ENCODE assay signal across 8 cellular contexts in genomic region chr5:127564002-127564769, GRCh38. TPM values are rescaled to one million over a fixed set of nuclear protein-coding genes. Genes with fewer than 3 reads are reported as not detected.
DNase-seq lines count a peak whose midpoint lies in the region; ATAC-seq lines count a peak whose summit lies in the region.

No MANE protein-coding gene starts in this region.

- peak; percentile 32 for DNase-seq in AG08396 (ENCODE audit: low spot score)
- peak; percentile 48 for DNase-seq in NCI-H2029 (lab: John Stamatoyannopoulos, UW)
- peak; percentile 24 for DNase-seq in T-helper 2 cell treated with Interferon-gamma antibody and Interleukin-4, amounts not matched to agents 5 μg/mL and 100 μg/mL, for 36 hours (ENCODE audit: low spot score)
- peak; percentile 80 for DNase-seq in dermis blood vessel endothelial cell
- DNase-seq in medulla oblongata (ENCODE audit: extremely low spot score): peak; percentile 86
- DNase-seq in stimulated activated naive B cell treated with anti-CD40 and anti-IgM and Interleukin-4, amounts not matched to agents 10 μg/mL and 1 μg/mL and 100 μg/mL, for 72 hours: peak; percentile 39

- H3K36me3 Mint-ChIP-seq in T-helper 2 cell treated with Interferon-gamma antibody and Interleukin-4, amounts not matched to agents 5 μg/mL and 100 μg/mL, for 36 hours (ENCODE audit: low read depth): no peaks in the 10 kb centered on the region
- peaks cover under 1 to 2% of the 10 kb centered on the region in 2 donors for H3K36me3 Mint-ChIP-seq in stimulated activated naive B cell treated with anti-CD40 and anti-IgM and Interleukin-4, amounts not matched to agents 10 μg/mL and 1 μg/mL and 100 μg/mL, for 72 hours

- peaks cover 8% of the 10 kb centered on the region for H3K4me1 Mint-ChIP-seq in T-helper 2 cell treated with Interferon-gamma antibody and Interleukin-4, amounts not matched to agents 5 μg/mL and 100 μg/mL, for 36 hours (ENCODE audit: low read depth)
- H3K4me1 Mint-ChIP-seq in stimulated activated naive B cell treated with anti-CD40 and anti-IgM and Interleukin-4, amounts not matched to agents 10 μg/mL and 1 μg/mL and 100 μg/mL, for 72 hours: peaks cover 10 to 31% of the 10 kb centered on the region in 2 donors

- no peak overlapping the region for H3K4me3 Mint-ChIP-seq in T-helper 2 cell treated with Interferon-gamma antibody and Interleukin-4, amounts not matched to agents 5 μg/mL and 100 μg/mL, for 36 hours
- no peak overlapping the region for H3K4me3 Mint-ChIP-seq in stimulated activated naive B cell treated with anti-CD40 and anti-IgM and Interleukin-4, amounts not matched to agents 10 μg/mL and 1 μg/mL and 100 μg/mL, for 72 hours

- H3K9me3 Mint-ChIP-seq in T-helper 2 cell treated with Interferon-gamma antibody and Interleukin-4, amounts not matched to agents 5 μg/mL and 100 μg/mL, for 36 hours: no peaks in the 10 kb centered on the region
- H3K9me3 Mint-ChIP-seq in stimulated activated naive B cell treated with anti-CD40 and anti-IgM and Interleukin-4, amounts not matched to agents 10 μg/mL and 1 μg/mL and 100 μg/mL, for 72 hours: no peaks in the 10 kb centered on the region

- H3K27me3 Mint-ChIP-seq in T-helper 2 cell treated with Interferon-gamma antibody and Interleukin-4, amounts not matched to agents 5 μg/mL and 100 μg/mL, for 36 hours (ENCODE audit: low read depth): peaks cover 30% of the 10 kb centered on the region
- H3K27me3 Mint-ChIP-seq in stimulated activated naive B cell treated with anti-CD40 and anti-IgM and Interleukin-4, amounts not matched to agents 10 μg/mL and 1 μg/mL and 100 μg/mL, for 72 hours: peaks cover 4 to 23% of the 10 kb centered on the region in 2 donors

- ATAC-seq in GM18498 (IDR thresholded peaks at IDR 0.05; ENCODE audit: unreplicated experiment): peak; percentile 45
- ATAC-seq in HG02840 (IDR thresholded peaks at IDR 0.05; ENCODE audit: low FRiP score, unreplicated experiment): peak; percentile 36
- ATAC-seq in stimulated activated naive B cell treated with anti-CD40 and anti-IgM and Interleukin-4, amounts not matched to agents 10 μg/mL and 1 μg/mL and 100 μg/mL, for 72 hours (replicated peaks): peak; percentile 89 to 92

- no peak overlapping the region for H3K27ac Mint-ChIP-seq in T-helper 2 cell treated with Interferon-gamma antibody and Interleukin-4, amounts not matched to agents 5 μg/mL and 100 μg/mL, for 36 hours
- no peak overlapping the region for H3K27ac Mint-ChIP-seq in stimulated activated naive B cell treated with anti-CD40 and anti-IgM and Interleukin-4, amounts not matched to agents 10 μg/mL and 1 μg/mL and 100 μg/mL, for 72 hours

RNA-seq across cellular contexts. Expression of gene PRRC1, which starts 46.7 kb away (rescaled TPM):
- 40.8 and 50.5 TPM in 2 replicates for total RNA-seq in dermis blood vessel endothelial cell

Comparison
In these comparisons a context has a peak if more than half of its experiments do, and no peak if none do; other contexts are left out.
1. Peak in every context shown above with its lines: DNase-seq and ATAC-seq.
2. DNase-seq: peak in every context shown above with its lines; median percentile 86 in medulla oblongata; 80 in dermis blood vessel endothelial cell; 48 in NCI-H2029; 39 in stimulated activated naive B cell treated with anti-CD40 and anti-IgM and Interleukin-4, amounts not matched to agents 10 μg/mL and 1 μg/mL and 100 μg/mL, for 72 hours; 32 in AG08396; 24 in T-helper 2 cell treated with Interferon-gamma antibody and Interleukin-4, amounts not matched to agents 5 μg/mL and 100 μg/mL, for 36 hours.
3. ATAC-seq: peak in every context shown above with its lines; median percentile 90 in stimulated activated naive B cell treated with anti-CD40 and anti-IgM and Interleukin-4, amounts not matched to agents 10 μg/mL and 1 μg/mL and 100 μg/mL, for 72 hours; 45 in GM18498; 36 in HG02840.